In genomic region chr17:16915752-16916556, GRCh38 we compare ENCODE assay signal across 8 cellular contexts. TPM values are rescaled to one million over a fixed set of nuclear protein-coding genes. Genes with fewer than 3 reads are reported as not detected.
DNase-seq lines count a peak whose midpoint lies in the region; ATAC-seq and TF ChIP-seq lines count a peak whose summit lies in the region.

No MANE protein-coding gene starts in this region.

- no peak overlapping the region for H3K27ac ChIP-seq in A673 (ENCODE audit: low read depth, low read length, poor library complexity, severe bottlenecking)

- no peaks in the 10 kb centered on the region for H3K9me3 ChIP-seq in A673 (ENCODE audit: low read depth, low read length, poor library complexity, severe bottlenecking)

- no peaks in the 10 kb centered on the region for H3K4me1 ChIP-seq in A673 (ENCODE audit: insufficient read depth, low read length, poor library complexity, severe bottlenecking)

- BruUV-seq in A673 (replicated peaks; lab: Mats Ljungman, UMichigan), result no TSS peak

- H3K27me3 ChIP-seq in A673 (replicated peaks; ENCODE audit: insufficient read depth, low read depth, low read length, poor library complexity), result no peaks in the 10 kb centered on the region

- TF ChIP-seq CTCF in A673 (conservative IDR thresholded peaks at IDR 0.05; ENCODE audit: low read depth, low read length), result peak; percentile 71
- peak; percentile 75 for TF ChIP-seq CTCF in GM10248 (IDR thresholded peaks at IDR 0.05; ENCODE audit: control extremely low read depth, extremely low read depth, low read depth, missing control alignments)

- CTCF ChIA-PET in A673 (lab: Charles Lee) (no interaction called here), GM10248 (lab: Yijun Ruan, JAX) (interaction anchor here (0.6 to 3.5 kb wide), 12 partner anchors 8 to 397 kb away, joined by 3 to 24 read pairs (median 3); no protein-coding TSS in a partner anchor)

- DNase-seq in A673 (ENCODE audit: low spot score), result peak; percentile 61
- DNase-seq in GM10248 (ENCODE audit: extremely low spot score), result peak; percentile 76
- peak; percentile 58 for DNase-seq in M059J (ENCODE audit: low read depth)
- peak; percentile 7 to 19 for DNase-seq in activated CD4-positive, alpha-beta T cell treated with anti-CD3 and anti-CD28 coated beads for 24 hours (ENCODE audit: low read depth in 2 of 2)
- peak; percentile 46 for DNase-seq in glomerular visceral epithelial cell (ENCODE audit: extremely low spot score)
- peak; percentile 13 for DNase-seq in putamen (ENCODE audit: low spot score)

- POLR2A ChIA-PET in A673 (lab: Charles Lee; ENCODE audit: low non-redundant PET), result no interaction called here
- POLR2A ChIA-PET in GM10248 (lab: Yijun Ruan, JAX), result no interaction called here

- intact Hi-C loops in A673 (cut with micrococcal nuclease; ENCODE audit: unreplicated experiment), result no loop called here

- H3K36me3 ChIP-seq in A673 (ENCODE audit: insufficient read depth, low read length, poor library complexity, severe bottlenecking), result no peaks in the 10 kb centered on the region

- no peak for ATAC-seq in GM18858 (IDR thresholded peaks at IDR 0.05; ENCODE audit: unreplicated experiment)
- no peak for ATAC-seq in HG03342 (IDR thresholded peaks at IDR 0.05; ENCODE audit: unreplicated experiment)

- no peak overlapping the region for H3K4me3 ChIP-seq in A673 (ENCODE audit: low read depth, low read length, poor library complexity, severe bottlenecking)

RNA-seq across cellular contexts. Expression of gene TNFRSF13B, which starts 56.0 kb away (rescaled TPM):
- not detected in 2 replicates for total RNA-seq in A673 (2021)
- not detected in 2 replicates for total RNA-seq in M059J (2014; rRNA removed; shearing (Covaris generic))

Comparison
In these comparisons a context has a peak if more than half of its experiments do, and no peak if none do; other contexts are left out.
1. DNase-seq: peak in every context shown above with its lines; median percentile 76 in GM10248; 61 in A673; 58 in M059J; 46 in glomerular visceral epithelial cell; 13 in activated CD4-positive, alpha-beta T cell treated with anti-CD3 and anti-CD28 coated beads for 24 hours; 13 in putamen.